ENCODE assay signal across 9 cellular contexts in genomic region chr19:57708641-57709354, GRCh38. TPM values are rescaled to one million over a fixed set of nuclear protein-coding genes. Genes with fewer than 3 reads are reported as not detected.
DNase-seq lines count a peak whose midpoint lies in the region; ATAC-seq and TF ChIP-seq lines count a peak whose summit lies in the region.
"Had no signal": no experiment of that assay in that cellular context is flagged by ENCODE, and none has a peak within 500 bp of the region (broad histone marks: within the 10 kb centered on the region; RNA-seq: fewer than 3 reads in every experiment).

Gene ZNF154 (minus strand): TSS chr19:57709204. CDS start chr19:57708971, 233 bp downstream.

- peaks cover 21% of the 10 kb centered on the region for H3K27me3 Mint-ChIP-seq in activated T-cell treated with anti-CD3 and anti-CD28 coated beads, Interleukin-2, amount 50 U/mL, for 24 hours
- peaks cover 15% of the 10 kb centered on the region for H3K27me3 Mint-ChIP-seq in stimulated activated naive CD8-positive, alpha-beta T cell treated with anti-CD3 and anti-CD28 coated beads, Interleukin-15, amount 100 ng/mL, for 72 hours

- ATAC-seq in GM18511 (IDR thresholded peaks at IDR 0.05; ENCODE audit: unreplicated experiment), result peak; percentile 51
- ATAC-seq in mucosa of descending colon, result peak; percentile 60
- ATAC-seq in stimulated activated naive CD8-positive, alpha-beta T cell treated with anti-CD3 and anti-CD28 coated beads, Interleukin-15, amount 100 ng/mL, for 72 hours, result peak; percentile 82
- ATAC-seq in HG03159 (IDR thresholded peaks at IDR 0.05; ENCODE audit: unreplicated experiment), result no peak
- ATAC-seq: K562 had no signal

- no peaks in the 10 kb centered on the region for H3K36me3 ChIP-seq in mucosa of descending colon (ENCODE audit: low read depth)

- peaks cover 87% of the 10 kb centered on the region for H3K36me3 Mint-ChIP-seq in activated T-cell treated with anti-CD3 and anti-CD28 coated beads, Interleukin-2, amount 50 U/mL, for 24 hours (ENCODE audit: low read depth)

- no peaks in the 10 kb centered on the region for H3K4me1 ChIP-seq in mucosa of descending colon (ENCODE audit: low read depth)

- peak; percentile 49 for DNase-seq in activated T-cell treated with anti-CD3 and anti-CD28 coated beads, Interleukin-2, amount 50 U/mL, for 24 hours
- DNase-seq in fibroblast of gingiva (ENCODE audit: low read depth) (peak; percentile 56), mucosa of descending colon (peak in 2 of 3 donors; percentile 33 to 44), NCI-H1417 (lab: John Stamatoyannopoulos, UW) (no peak), NCI-H69 (lab: John Stamatoyannopoulos, UW) (no peak)
- DNase-seq in stimulated activated naive CD8-positive, alpha-beta T cell treated with anti-CD3 and anti-CD28 coated beads, Interleukin-15, amount 100 ng/mL, for 72 hours, result peak; percentile 33 to 44

- H3K9me3 ChIP-seq in mucosa of descending colon, result peaks cover 95% of the 10 kb centered on the region

- H3K4me3 ChIP-seq in mucosa of descending colon, result peak within 1 kb of the TSS; percentile 14
- H3K4me3 ChIP-seq: K562 had no signal

- H3K27ac Mint-ChIP-seq in activated T-cell treated with anti-CD3 and anti-CD28 coated beads, Interleukin-2, amount 50 U/mL, for 24 hours, result peak within 1 kb of the TSS; percentile 47
- peak within 1 kb of the TSS; percentile 65 to 95 for H3K27ac Mint-ChIP-seq in stimulated activated naive CD8-positive, alpha-beta T cell treated with anti-CD3 and anti-CD28 coated beads, Interleukin-15, amount 100 ng/mL, for 72 hours

- H3K9me3 Mint-ChIP-seq in activated T-cell treated with anti-CD3 and anti-CD28 coated beads, Interleukin-2, amount 50 U/mL, for 24 hours, result peaks cover 70% of the 10 kb centered on the region
- peaks cover 56 to 76% of the 10 kb centered on the region in 2 donors for H3K9me3 Mint-ChIP-seq in stimulated activated naive CD8-positive, alpha-beta T cell treated with anti-CD3 and anti-CD28 coated beads, Interleukin-15, amount 100 ng/mL, for 72 hours

- H3K4me3 Mint-ChIP-seq in activated T-cell treated with anti-CD3 and anti-CD28 coated beads, Interleukin-2, amount 50 U/mL, for 24 hours, result peak within 1 kb of the TSS; percentile 73
- peak within 1 kb of the TSS; percentile 84 to 86 for H3K4me3 Mint-ChIP-seq in stimulated activated naive CD8-positive, alpha-beta T cell treated with anti-CD3 and anti-CD28 coated beads, Interleukin-15, amount 100 ng/mL, for 72 hours

- intact Hi-C loops in mucosa of descending colon (cut with DNase I, micrococcal nuclease), result no loop called here

- TF ChIP-seq CTCF in mucosa of descending colon (IDR thresholded peaks at IDR 0.05), result no peak

- H3K4me1 Mint-ChIP-seq in activated T-cell treated with anti-CD3 and anti-CD28 coated beads, Interleukin-2, amount 50 U/mL, for 24 hours (ENCODE audit: low read depth), result peaks cover 13% of the 10 kb centered on the region
- H3K4me1 Mint-ChIP-seq in stimulated activated naive CD8-positive, alpha-beta T cell treated with anti-CD3 and anti-CD28 coated beads, Interleukin-15, amount 100 ng/mL, for 72 hours, result peaks cover 13% of the 10 kb centered on the region

RNA-seq across cellular contexts. Expression of gene ZNF154, which starts in this region (rescaled TPM):
- 10 to 100 TPM in 1 of 3 donors, 1 to 10 TPM in 1, under 1 TPM in 1; 0.72 to 13.7 (median 1.5) TPM for total RNA-seq in mucosa of descending colon

Comparison
In these comparisons a context has a peak if more than half of its experiments do, and no peak if none do; other contexts are left out.
1. DNase-seq: peak in activated T-cell treated with anti-CD3 and anti-CD28 coated beads, Interleukin-2, amount 50 U/mL, for 24 hours (single experiment), fibroblast of gingiva (single experiment), mucosa of descending colon (2 of 3) and stimulated activated naive CD8-positive, alpha-beta T cell treated with anti-CD3 and anti-CD28 coated beads, Interleukin-15, amount 100 ng/mL, for 72 hours (2 of 2); none in NCI-H1417 (0 of 3) and NCI-H69 (single experiment).